In the genomic region with DNA sequence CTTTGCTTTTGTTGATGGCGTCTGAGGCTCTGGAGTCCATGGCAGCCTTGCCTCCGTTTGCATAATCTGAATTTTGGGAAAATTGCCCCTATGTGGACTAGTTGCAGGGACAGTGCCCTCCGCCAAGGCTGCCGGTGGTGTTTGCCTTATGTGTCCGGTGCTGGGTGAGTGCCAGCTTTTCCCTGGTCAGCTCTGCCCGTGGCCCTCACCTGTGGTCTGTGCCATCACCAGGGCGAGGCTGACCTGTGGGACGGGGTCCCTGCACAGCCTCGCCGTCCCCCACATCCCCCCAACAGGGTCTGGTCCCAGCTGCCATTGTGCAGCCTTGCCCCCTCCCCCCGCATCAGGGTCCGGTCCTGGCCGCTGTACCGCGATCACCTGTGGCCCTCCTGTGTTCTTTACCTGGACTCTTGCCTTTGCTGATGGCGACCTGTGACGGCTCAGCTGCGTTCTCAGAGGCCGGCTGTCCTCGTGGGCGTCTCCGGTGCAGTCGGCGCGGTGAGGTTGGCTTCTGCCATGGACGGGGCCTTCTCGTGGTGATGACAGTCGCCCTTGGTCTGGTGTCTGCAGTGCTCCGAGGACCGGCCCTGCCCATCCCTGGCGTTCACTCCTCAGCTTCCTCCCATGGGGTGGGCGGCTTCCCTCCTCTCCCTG, we compare ENCODE assay signal across 18 cellular contexts. TPM values are rescaled to one million over a fixed set of nuclear protein-coding genes. Genes with fewer than 3 reads are reported as not detected.
DNase-seq lines count a peak whose midpoint lies in the region; ATAC-seq and TF ChIP-seq lines count a peak whose summit lies in the region.
"Had no signal": no experiment of that assay in that cellular context is flagged by ENCODE, and none has a peak within 500 bp of the region (broad histone marks: within the 10 kb centered on the region; RNA-seq: fewer than 3 reads in every experiment).

No MANE protein-coding gene starts in this region.

- POLR2A ChIA-PET in RWPE1 (lab: Yijun Ruan, JAX; ENCODE audit: low non-redundant PET): no interaction called here

- H3K9me3 Mint-ChIP-seq in activated CD8-positive, alpha-beta memory T cell treated with anti-CD3 and anti-CD28 coated beads, Interleukin-2, amount 10 ng/mL, durations not matched to agents 7 days and 5 days (ENCODE audit: low read depth): no peaks in the 10 kb centered on the region
- H3K9me3 Mint-ChIP-seq in nephron progenitor cell: no peaks in the 10 kb centered on the region
- H3K9me3 Mint-ChIP-seq: CD8-positive, alpha-beta T cell had no signal

- ATAC-seq in activated CD8-positive, alpha-beta memory T cell treated with anti-CD3 and anti-CD28 coated beads, Interleukin-2, amount 10 ng/mL, durations not matched to agents 7 days and 5 days: no peak
- ATAC-seq in upper lobe of right lung: no peak
- ATAC-seq: CD8-positive, alpha-beta T cell had no signal

- intact Hi-C loops in upper lobe of right lung (cut with DNase I): no loop called here

- no peaks in the 10 kb centered on the region for H3K27me3 ChIP-seq in upper lobe of right lung

- CTCF ChIA-PET in activated CD8-positive, alpha-beta memory T cell treated with anti-CD3 and anti-CD28 coated beads, Interleukin-2, amount 10 ng/mL, durations not matched to agents 7 days and 5 days (lab: Charles Lee): interaction anchor here (1.0 to 1.1 kb wide), 2 partner anchors 10 to 43 kb away, joined by 3 read pairs; no protein-coding TSS in a partner anchor
- CTCF ChIA-PET in RWPE1 (lab: Yijun Ruan, JAX): no interaction called here

- H3K4me3 ChIP-seq in upper lobe of right lung: no peak overlapping the region
- H3K4me3 ChIP-seq: GM23248 had no signal

- no peak overlapping the region for H3K4me3 Mint-ChIP-seq in activated CD8-positive, alpha-beta memory T cell treated with anti-CD3 and anti-CD28 coated beads, Interleukin-2, amount 10 ng/mL, durations not matched to agents 7 days and 5 days
- H3K4me3 Mint-ChIP-seq in nephron progenitor cell: no peak overlapping the region
- H3K4me3 Mint-ChIP-seq: CD8-positive, alpha-beta T cell had no signal

- peak overlapping the region; percentile 35; the same call in 1 of the 2 replicates for H3K27ac ChIP-seq in RWPE1
- no peak overlapping the region for H3K27ac ChIP-seq in upper lobe of right lung
- no peak overlapping the region for H3K27ac ChIP-seq in caudate nucleus (ENCODE audit: low read depth, low read length)
- H3K27ac ChIP-seq: 22Rv1, C4-2B, GM23248, HL-60 had no signal

- H3K9me3 ChIP-seq in upper lobe of right lung: no peaks in the 10 kb centered on the region

- peak overlapping the region; percentile 24 for H3K27ac Mint-ChIP-seq in activated CD8-positive, alpha-beta memory T cell treated with anti-CD3 and anti-CD28 coated beads, Interleukin-2, amount 10 ng/mL, durations not matched to agents 7 days and 5 days
- H3K27ac Mint-ChIP-seq in nephron progenitor cell: peak overlapping the region; percentile 79
- H3K27ac Mint-ChIP-seq: CD8-positive, alpha-beta T cell had no signal

- TF ChIP-seq CTCF in RWPE1 (conservative IDR thresholded peaks at IDR 0.05; ENCODE audit: low read depth): no peak
- no peak for TF ChIP-seq CTCF in nephron progenitor cell (IDR thresholded peaks at IDR 0.05)
- no peak for TF ChIP-seq CTCF in upper lobe of right lung (IDR thresholded peaks at IDR 0.05)

- no peaks in the 10 kb centered on the region for H3K4me1 ChIP-seq in upper lobe of right lung

- peaks cover 10% of the 10 kb centered on the region for H3K36me3 ChIP-seq in upper lobe of right lung

- DNase-seq in activated CD8-positive, alpha-beta memory T cell treated with anti-CD3 and anti-CD28 coated beads, Interleukin-2, amount 10 ng/mL, durations not matched to agents 7 days and 5 days: no peak
- DNase-seq in activated CD8-positive, alpha-beta memory T cell treated with anti-CD3 and anti-CD28 coated beads, Interleukin-2, amount 50 U/mL, for 4 hours: no peak
- DNase-seq in RWPE1 (ENCODE audit: low spot score): no peak
- no peak for DNase-seq in nephron progenitor cell
- DNase-seq in upper lobe of right lung: peak; percentile 64
- no peak for DNase-seq in caudate nucleus (lab: John Stamatoyannopoulos, UW)
- DNase-seq in NCI-H446 (lab: John Stamatoyannopoulos, UW): no peak
- DNase-seq: AML-193; CD8-positive, alpha-beta T cell; COR-L47; DMS153; DMS79 treated with DMSO at 0.1 percent for 48 hours; EL; GM23248; H7 had no signal

- H3K36me3 Mint-ChIP-seq in activated CD8-positive, alpha-beta memory T cell treated with anti-CD3 and anti-CD28 coated beads, Interleukin-2, amount 10 ng/mL, durations not matched to agents 7 days and 5 days: peaks cover 11% of the 10 kb centered on the region
- peaks cover 27% of the 10 kb centered on the region for H3K36me3 Mint-ChIP-seq in nephron progenitor cell (ENCODE audit: low read depth)

- H3K4me1 Mint-ChIP-seq in activated CD8-positive, alpha-beta memory T cell treated with anti-CD3 and anti-CD28 coated beads, Interleukin-2, amount 10 ng/mL, durations not matched to agents 7 days and 5 days: peaks cover 5% of the 10 kb centered on the region
- H3K4me1 Mint-ChIP-seq in nephron progenitor cell: peaks cover 21% of the 10 kb centered on the region

- no peaks in the 10 kb centered on the region for H3K27me3 Mint-ChIP-seq in activated CD8-positive, alpha-beta memory T cell treated with anti-CD3 and anti-CD28 coated beads, Interleukin-2, amount 10 ng/mL, durations not matched to agents 7 days and 5 days
- H3K27me3 Mint-ChIP-seq in nephron progenitor cell (ENCODE audit: low read depth, poor library complexity): peaks cover 3% of the 10 kb centered on the region

RNA-seq across cellular contexts. Expression of a gene that starts 12.6 kb away (rescaled TPM):
- total RNA-seq in activated CD8-positive, alpha-beta memory T cell treated with anti-CD3 and anti-CD28 coated beads, Interleukin-2, amount 10 ng/mL, durations not matched to agents 7 days and 5 days: 100 to 1,000 TPM; 114 to 129 TPM
- 60.6 TPM for total RNA-seq in upper lobe of right lung

RNA-seq across cellular contexts. Expression of a gene that starts 48.4 kb away (rescaled TPM):
- 10 to 100 TPM in 1 of 2 experiments, 1 to 10 TPM in 1; 9.3 to 11.4 TPM for total RNA-seq in activated CD8-positive, alpha-beta memory T cell treated with anti-CD3 and anti-CD28 coated beads, Interleukin-2, amount 10 ng/mL, durations not matched to agents 7 days and 5 days
- total RNA-seq in upper lobe of right lung: 6.3 TPM

RNA-seq across cellular contexts. Expression of a gene that starts 48.4 kb away (rescaled TPM):
- 10 to 100 TPM; 32.9 to 34.8 TPM for total RNA-seq in activated CD8-positive, alpha-beta memory T cell treated with anti-CD3 and anti-CD28 coated beads, Interleukin-2, amount 10 ng/mL, durations not matched to agents 7 days and 5 days
- total RNA-seq in upper lobe of right lung: 73.2 TPM
